1 cellular context compared by ENCODE assay signal in the genomic region with DNA sequence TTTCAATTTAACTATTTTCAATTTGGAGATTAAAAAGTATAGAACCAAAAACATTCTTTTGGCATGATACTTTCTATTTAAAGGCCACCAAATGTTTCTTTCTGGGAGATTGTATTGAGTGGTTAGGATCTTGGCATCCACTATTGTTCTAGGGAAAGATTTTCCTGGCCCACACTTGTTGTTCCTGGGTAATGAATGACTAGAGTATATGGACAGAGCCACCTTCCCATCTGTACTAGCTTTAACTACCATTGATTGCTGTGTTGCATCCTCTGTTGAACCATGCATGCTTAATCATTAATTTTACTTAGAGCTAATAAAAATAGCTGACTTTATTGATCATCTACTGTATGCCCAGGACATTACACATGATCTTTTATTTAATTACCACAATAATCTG.
A peak's percentile ranks its signal among the peaks of the same experiment; 100 is the strongest.
TF ChIP-seq lines count a peak whose summit lies in the region.

No MANE protein-coding gene starts in this region.

TF ChIP-seq in HepG2, 621 proteins besides CTCF, POLR2A, EP300 and RAD21 (continued from another document):
- TF ChIP-seq, protein P1, sequence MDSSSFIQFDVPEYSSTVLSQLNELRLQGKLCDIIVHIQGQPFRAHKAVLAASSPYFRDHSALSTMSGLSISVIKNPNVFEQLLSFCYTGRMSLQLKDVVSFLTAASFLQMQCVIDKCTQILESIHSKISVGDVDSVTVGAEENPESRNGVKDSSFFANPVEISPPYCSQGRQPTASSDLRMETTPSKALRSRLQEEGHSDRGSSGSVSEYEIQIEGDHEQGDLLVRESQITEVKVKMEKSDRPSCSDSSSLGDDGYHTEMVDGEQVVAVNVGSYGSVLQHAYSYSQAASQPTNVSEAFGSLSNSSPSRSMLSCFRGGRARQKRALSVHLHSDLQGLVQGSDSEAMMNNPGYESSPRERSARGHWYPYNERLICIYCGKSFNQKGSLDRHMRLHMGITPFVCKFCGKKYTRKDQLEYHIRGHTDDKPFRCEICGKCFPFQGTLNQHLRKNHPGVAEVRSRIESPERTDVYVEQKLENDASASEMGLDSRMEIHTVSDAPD (CRISPR knock-in tag; IDR thresholded peaks at IDR 0.05): no peak
- TF ChIP-seq NR3C1 (CRISPR knock-in tag; IDR thresholded peaks at IDR 0.05) (no peak), ZNF446 (CRISPR knock-in tag; IDR thresholded peaks at IDR 0.05) (no peak), ZFP62 (CRISPR knock-in tag; IDR thresholded peaks at IDR 0.05) (no peak), FOXP1 (IDR thresholded peaks at IDR 0.05) (no peak), FOXP1 (CRISPR knock-in tag; IDR thresholded peaks at IDR 0.05) (0 out of 2 replicates have a peak, but pooled peaks have one; percentile 29), ZBTB46 (CRISPR knock-in tag; IDR thresholded peaks at IDR 0.05; ENCODE audit: borderline replicate concordance) (no peak), IKZF5 (CRISPR knock-in tag; IDR thresholded peaks at IDR 0.05) (no peak), PAXIP1 (CRISPR knock-in tag; conservative IDR thresholded peaks at IDR 0.05) (peak; percentile 38; the same call in 1 of the 2 replicates), SRSF9 (IDR thresholded peaks at IDR 0.05; ENCODE audit: borderline replicate concordance, insufficient read depth, low read depth, low read length, poor library complexity, severe bottlenecking) (no peak), SAFB2 (CRISPR knock-in tag; IDR thresholded peaks at IDR 0.05; ENCODE audit: borderline replicate concordance, low read depth) (no peak), ZNF580 (CRISPR knock-in tag; IDR thresholded peaks at IDR 0.05; ENCODE audit: borderline replicate concordance, low read depth) (no peak), EEA1 (CRISPR knock-in tag; IDR thresholded peaks at IDR 0.05; ENCODE audit: borderline replicate concordance) (no peak), HOMEZ (CRISPR knock-in tag; IDR thresholded peaks at IDR 0.05; ENCODE audit: low read depth) (no peak), ELF4 (CRISPR knock-in tag; IDR thresholded peaks at IDR 0.05; ENCODE audit: borderline replicate concordance) (no peak), MIXL1 (CRISPR knock-in tag; IDR thresholded peaks at IDR 0.05) (0 out of 2 replicates have a peak, but pooled peaks have one; percentile 27), SOX6 (IDR thresholded peaks at IDR 0.05) (no peak), SOX6 (CRISPR knock-in tag; IDR thresholded peaks at IDR 0.05) (peak; percentile 50), ZBTB42 (CRISPR knock-in tag; IDR thresholded peaks at IDR 0.05) (no peak)
- TF ChIP-seq, protein P2, sequence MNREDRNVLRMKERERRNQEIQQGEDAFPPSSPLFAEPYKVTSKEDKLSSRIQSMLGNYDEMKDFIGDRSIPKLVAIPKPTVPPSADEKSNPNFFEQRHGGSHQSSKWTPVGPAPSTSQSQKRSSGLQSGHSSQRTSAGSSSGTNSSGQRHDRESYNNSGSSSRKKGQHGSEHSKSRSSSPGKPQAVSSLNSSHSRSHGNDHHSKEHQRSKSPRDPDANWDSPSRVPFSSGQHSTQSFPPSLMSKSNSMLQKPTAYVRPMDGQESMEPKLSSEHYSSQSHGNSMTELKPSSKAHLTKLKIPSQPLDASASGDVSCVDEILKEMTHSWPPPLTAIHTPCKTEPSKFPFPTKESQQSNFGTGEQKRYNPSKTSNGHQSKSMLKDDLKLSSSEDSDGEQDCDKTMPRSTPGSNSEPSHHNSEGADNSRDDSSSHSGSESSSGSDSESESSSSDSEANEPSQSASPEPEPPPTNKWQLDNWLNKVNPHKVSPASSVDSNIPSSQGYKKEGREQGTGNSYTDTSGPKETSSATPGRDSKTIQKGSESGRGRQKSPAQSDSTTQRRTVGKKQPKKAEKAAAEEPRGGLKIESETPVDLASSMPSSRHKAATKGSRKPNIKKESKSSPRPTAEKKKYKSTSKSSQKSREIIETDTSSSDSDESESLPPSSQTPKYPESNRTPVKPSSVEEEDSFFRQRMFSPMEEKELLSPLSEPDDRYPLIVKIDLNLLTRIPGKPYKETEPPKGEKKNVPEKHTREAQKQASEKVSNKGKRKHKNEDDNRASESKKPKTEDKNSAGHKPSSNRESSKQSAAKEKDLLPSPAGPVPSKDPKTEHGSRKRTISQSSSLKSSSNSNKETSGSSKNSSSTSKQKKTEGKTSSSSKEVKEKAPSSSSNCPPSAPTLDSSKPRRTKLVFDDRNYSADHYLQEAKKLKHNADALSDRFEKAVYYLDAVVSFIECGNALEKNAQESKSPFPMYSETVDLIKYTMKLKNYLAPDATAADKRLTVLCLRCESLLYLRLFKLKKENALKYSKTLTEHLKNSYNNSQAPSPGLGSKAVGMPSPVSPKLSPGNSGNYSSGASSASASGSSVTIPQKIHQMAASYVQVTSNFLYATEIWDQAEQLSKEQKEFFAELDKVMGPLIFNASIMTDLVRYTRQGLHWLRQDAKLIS (CRISPR knock-in tag; IDR thresholded peaks at IDR 0.05): no peak
- TF ChIP-seq, protein P3, sequence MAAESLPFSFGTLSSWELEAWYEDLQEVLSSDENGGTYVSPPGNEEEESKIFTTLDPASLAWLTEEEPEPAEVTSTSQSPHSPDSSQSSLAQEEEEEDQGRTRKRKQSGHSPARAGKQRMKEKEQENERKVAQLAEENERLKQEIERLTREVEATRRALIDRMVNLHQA (CRISPR knock-in tag; IDR thresholded peaks at IDR 0.05): no peak
- TF ChIP-seq, protein P4, sequence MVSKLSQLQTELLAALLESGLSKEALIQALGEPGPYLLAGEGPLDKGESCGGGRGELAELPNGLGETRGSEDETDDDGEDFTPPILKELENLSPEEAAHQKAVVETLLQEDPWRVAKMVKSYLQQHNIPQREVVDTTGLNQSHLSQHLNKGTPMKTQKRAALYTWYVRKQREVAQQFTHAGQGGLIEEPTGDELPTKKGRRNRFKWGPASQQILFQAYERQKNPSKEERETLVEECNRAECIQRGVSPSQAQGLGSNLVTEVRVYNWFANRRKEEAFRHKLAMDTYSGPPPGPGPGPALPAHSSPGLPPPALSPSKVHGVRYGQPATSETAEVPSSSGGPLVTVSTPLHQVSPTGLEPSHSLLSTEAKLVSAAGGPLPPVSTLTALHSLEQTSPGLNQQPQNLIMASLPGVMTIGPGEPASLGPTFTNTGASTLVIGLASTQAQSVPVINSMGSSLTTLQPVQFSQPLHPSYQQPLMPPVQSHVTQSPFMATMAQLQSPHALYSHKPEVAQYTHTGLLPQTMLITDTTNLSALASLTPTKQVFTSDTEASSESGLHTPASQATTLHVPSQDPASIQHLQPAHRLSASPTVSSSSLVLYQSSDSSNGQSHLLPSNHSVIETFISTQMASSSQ (IDR thresholded peaks at IDR 0.05; ENCODE audit: low read depth): 0 out of 2 replicates have a peak, but pooled peaks have one; percentile 23
- TF ChIP-seq, protein P4 (CRISPR knock-in tag; IDR thresholded peaks at IDR 0.05; ENCODE audit: borderline replicate concordance): no peak
